In the genomic region with DNA sequence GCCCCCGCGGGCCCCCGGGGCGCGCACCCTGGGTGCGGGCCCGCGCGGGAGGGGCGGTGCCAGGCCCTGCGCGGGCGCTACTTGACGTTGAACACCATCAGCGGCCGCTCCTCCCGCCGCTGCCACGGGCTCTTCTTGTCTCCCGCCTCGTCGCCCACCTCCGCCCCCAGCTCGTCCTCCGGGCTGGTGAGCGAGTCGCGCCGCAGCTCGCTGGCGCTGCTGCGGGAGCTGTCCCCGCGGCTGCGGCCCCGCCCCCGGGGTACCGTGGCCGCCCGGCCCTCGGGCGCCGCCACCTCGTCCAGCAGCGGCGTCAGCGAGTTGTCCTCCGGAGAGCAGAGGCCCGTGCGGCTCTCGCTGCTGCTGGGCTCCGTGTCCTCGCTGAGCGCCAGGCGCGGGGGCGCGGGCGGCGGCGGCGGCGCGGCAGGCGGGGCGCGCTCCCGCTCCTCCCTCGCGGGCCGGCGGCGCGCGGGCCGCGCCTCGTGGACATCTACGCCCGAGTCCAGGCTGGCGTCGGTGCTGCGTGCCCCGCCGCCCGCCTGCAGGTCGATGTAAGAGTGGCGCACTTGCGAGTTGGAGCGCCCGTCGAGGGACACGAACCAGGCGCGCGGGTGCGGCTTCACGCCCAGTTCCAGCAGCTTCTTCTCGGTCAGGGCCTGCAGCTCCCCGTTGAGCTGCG, we compare ENCODE assay signal across 8 cellular contexts. TPM values are rescaled to one million over a fixed set of nuclear protein-coding genes. Genes with fewer than 3 reads are reported as not detected.
DNase-seq lines count a peak whose midpoint lies in the region; ATAC-seq, FAIRE-seq and TF ChIP-seq lines count a peak whose summit lies in the region.

No MANE protein-coding gene starts in this region.

- 94% methylated on average over 31 of the region's 101 CpGs for WGBS in K562 (ENCODE audit: insufficient coverage, low coverage, missing lambda C conversion rate)
- 17% methylated on average over 79 of the region's 101 CpGs for WGBS in mesenchymal stem cell

- no peak for FAIRE-seq in K562 (lab: Jason Lieb, UNC)

- no peaks in the 10 kb centered on the region for H3K9me1 ChIP-seq in K562 (ENCODE audit: control insufficient read depth, insufficient read depth, low read length)

- TF ChIP-seq CTCF in AG10803 (conservative IDR thresholded peaks at IDR 0.05; ENCODE audit: low read length) (no peak), K562 (IDR thresholded peaks at IDR 0.05 in 2 of 3, conservative IDR thresholded peaks at IDR 0.05 in 1 of 3; ENCODE audit: insufficient read depth in 2 of 3, low read depth in 1 of 3, low read length in 3 of 3) (no peak)

- TF ChIP-seq EP300 in K562 (IDR thresholded peaks at IDR 0.05; ENCODE audit: low read length), result no peak

- H3K4me1 ChIP-seq in K562 (replicated peaks in 1 of 2; ENCODE audit: control insufficient read depth in 2 of 2, insufficient read depth in 2 of 2, low read length in 2 of 2) (peaks cover 0 to 43% of the 10 kb centered on the region in 2 experiments; a peak in 2 of 5 replicates), mesenchymal stem cell (ENCODE audit: control insufficient read depth, insufficient read depth, low read depth, low read length) (peaks cover 6% of the 10 kb centered on the region)

- no peak overlapping the region for H3K4ac ChIP-seq in mesenchymal stem cell (ENCODE audit: low read depth in 1 of 2, low read length in 2 of 2)

- CTCF ChIA-PET in K562 (lab: Yijun Ruan, JAX; ENCODE audit: low intra/inter-chr PET ratio), result no interaction called here

- H2BK120ac ChIP-seq in mesenchymal stem cell (ENCODE audit: low read depth, low read length), result no peak overlapping the region

- H2BK12ac ChIP-seq in mesenchymal stem cell (ENCODE audit: low read length in 2 of 2), result no peak overlapping the region

- H3K9me3 ChIP-seq in K562 (replicated peaks; ENCODE audit: control insufficient read depth, insufficient read depth, low read depth, low read length) (no peaks in the 10 kb centered on the region), mesenchymal stem cell (ENCODE audit: control insufficient read depth, low read length) (no peaks in the 10 kb centered on the region)

- peaks cover 17% of the 10 kb centered on the region for H3K79me1 ChIP-seq in mesenchymal stem cell (replicated peaks; ENCODE audit: low read length, poor library complexity, severe bottlenecking)

- no peak overlapping the region for H2BK15ac ChIP-seq in mesenchymal stem cell (ENCODE audit: low read depth, poor library complexity, severe bottlenecking)

- in situ Hi-C loops in K562 (cut with MboI), result no loop called here

- H3K36me3 ChIP-seq in K562 (ENCODE audit: control insufficient read depth, insufficient read depth, low read length) (peaks cover 5% of the 10 kb centered on the region; the same call in 1 of the 3 replicates), mesenchymal stem cell (ENCODE audit: control insufficient read depth in 1 of 2, insufficient read depth in 2 of 2, low read depth in 1 of 2, low read length in 2 of 2) (peaks cover 40 to 79% of the 10 kb centered on the region in 2 experiments)

- H3K23ac ChIP-seq in mesenchymal stem cell (ENCODE audit: low read length in 2 of 2), result no peak overlapping the region

- POLR2A ChIA-PET in K562 (lab: Yijun Ruan, JAX), result no interaction called here

- no peak for TF ChIP-seq POLR2A in K562 (conservative IDR thresholded peaks at IDR 0.05)

- no peak overlapping the region for H2BK5ac ChIP-seq in mesenchymal stem cell (ENCODE audit: low read depth, low read length, poor library complexity, severe bottlenecking)

- H3K27me3 ChIP-seq in K562 (ENCODE audit: control insufficient read depth in 2 of 2, insufficient read depth in 2 of 2, low read length in 2 of 2) (no peaks in the 10 kb centered on the region), mesenchymal stem cell (ENCODE audit: control insufficient read depth in 1 of 2, insufficient read depth in 1 of 2, low read length in 2 of 2) (peaks cover 0 to 3% of the 10 kb centered on the region in 2 experiments)

- ATAC-seq in K562 (no peak), HG03342 (IDR thresholded peaks at IDR 0.05; ENCODE audit: unreplicated experiment) (no peak)

- TF ChIP-seq RAD21 in K562 (CRISPR knock-in tag; conservative IDR thresholded peaks at IDR 0.05 in 1 of 2, IDR thresholded peaks at IDR 0.05 in 1 of 2), result no peak

- intact Hi-C loops in K562 (cut with micrococcal nuclease), result no loop called here

- H3K4me3 ChIP-seq in AG10803 (ENCODE audit: low read length), result peak overlapping the region; percentile 15; the same call in 1 of the 2 replicates
- H3K4me3 ChIP-seq in K562, result no peak overlapping the region
- H3K4me3 ChIP-seq in mesenchymal stem cell (ENCODE audit: insufficient read depth in 1 of 2, low read depth in 1 of 2, low read length in 2 of 2), result peak overlapping the region in 1 of 2 experiments; percentile 51

- H3K14ac ChIP-seq in mesenchymal stem cell (ENCODE audit: low read length in 2 of 2), result no peak overlapping the region

- no peaks in the 10 kb centered on the region for H3K79me2 ChIP-seq in K562 (ENCODE audit: control insufficient read depth, insufficient read depth, low read length)

- no peak overlapping the region for H4K91ac ChIP-seq in mesenchymal stem cell (ENCODE audit: low read length)

- H4K8ac ChIP-seq in mesenchymal stem cell (ENCODE audit: low read length), result no peak overlapping the region

- DNase-seq in AG10803 (ENCODE audit: low read depth) (no peak), HT-29 (ENCODE audit: low spot score) (peak; percentile 15), K562 (ENCODE audit: extremely low read depth in 1 of 4, low spot score in 3 of 4) (peak in 2 of 4 experiments; percentile 13 to 16), mesenchymal stem cell (peak; percentile 28), NCI-H146 treated with DMSO at 0.1 percent for 48 hours (lab: John Stamatoyannopoulos, UW; ENCODE audit: unreplicated experiment) (no peak), SKM-1 treated with dmso at 0.1 percent for 144 hours (lab: John Stamatoyannopoulos, UW; ENCODE audit: unreplicated experiment) (no peak), GF-D8 (lab: John Stamatoyannopoulos, UW) (no peak)

- H3K27ac ChIP-seq in K562 (ENCODE audit: extremely low read depth, low read depth, low read length) (no peak overlapping the region), mesenchymal stem cell (ENCODE audit: low read length, poor library complexity, severe bottlenecking) (no peak overlapping the region)

- H2AK5ac ChIP-seq in mesenchymal stem cell (ENCODE audit: low read length, severe bottlenecking), result no peak overlapping the region

- H2AFZ ChIP-seq in K562 (ENCODE audit: low read depth, low read length), result no peak overlapping the region
- no peak overlapping the region for H2AFZ ChIP-seq in mesenchymal stem cell (ENCODE audit: low read depth, low read length)

- no peaks in the 10 kb centered on the region; the same call in 1 of the 2 replicates for H4K20me1 ChIP-seq in K562 (replicated peaks; ENCODE audit: control insufficient read depth, insufficient read depth, low read length)

- no peak overlapping the region for H3K4me2 ChIP-seq in K562 (ENCODE audit: insufficient read depth, low read length)
- no peak overlapping the region for H3K4me2 ChIP-seq in mesenchymal stem cell (ENCODE audit: low read length, poor library complexity, severe bottlenecking)

- H3K9ac ChIP-seq in K562 (ENCODE audit: insufficient read depth in 1 of 2, low read depth in 2 of 2, low read length in 2 of 2), result no peak overlapping the region
- H3K9ac ChIP-seq in mesenchymal stem cell (ENCODE audit: low read length), result no peak overlapping the region

- H3K18ac ChIP-seq in mesenchymal stem cell (ENCODE audit: low read depth in 1 of 2, low read length in 2 of 2), result no peak overlapping the region

- BruUV-seq in K562 (replicated peaks; lab: Mats Ljungman, UMichigan), result no TSS peak

RNA-seq across cellular contexts. Expression of a gene that starts 8.7 kb away (rescaled TPM):
- total RNA-seq in HT-29 (2014; rRNA removed; shearing (Covaris generic)), result 637 and 715 TPM in 2 replicates
- 22.1 and 107 TPM in 2 replicates for total RNA-seq in K562 (2011; cell fraction: chromatin; rRNA removed; ENCODE audit: low replicate concordance)
- total RNA-seq in K562 (2011; cell fraction: nucleolus; rRNA removed), result 206 and 251 TPM in 2 replicates
- 71.4 and 95.0 TPM in 2 replicates for total RNA-seq in K562 (2011; cell fraction: nucleoplasm; rRNA removed)
- total RNA-seq in K562 (2014; rRNA removed), result 51.0 and 69.9 TPM in 2 replicates
- 9.6 and 15.6 TPM in 2 replicates for total RNA-seq in K562 (2014; rRNA removed; fragmentation: Illumina TruSeq; extraction: Trizol)
- total RNA-seq in K562 (2015; rRNA removed; fragmentation: Illumina TruSeq; extraction: Trizol), result 20.7 and 21.4 TPM in 2 replicates
- 69.9 and 75.3 TPM in 2 replicates for total RNA-seq in K562 (2021)
- 11.5 and 62.4 TPM in 2 replicates for polyA plus RNA-seq in K562 (2011; rRNA removed)
- 34.3 and 53.6 TPM in 2 replicates for polyA plus RNA-seq in K562 (2011; cell fraction: cytosol; rRNA removed)
- 101 and 122 TPM in 2 replicates for polyA plus RNA-seq in K562 (2011; cell fraction: nucleus; rRNA removed)
- polyA plus RNA-seq in K562 (2012), result 77.5 and 193 TPM in 2 replicates
- 35.2 and 63.4 TPM in 2 replicates for polyA plus RNA-seq in K562 (2014; fragmentation: Illumina TruSeq; extraction: Trizol)
- 1 to 10 TPM; 5.4 to 5.9 TPM for polyA plus RNA-seq in K562 (2014; fragmentation: Nextera tagmentation; extraction: Ambion mirVana)
- 36.4 and 36.6 TPM in 2 replicates for polyA plus RNA-seq in K562 (2014; rRNA removed)
- polyA minus RNA-seq in K562 (2011; rRNA and poly(A)+ RNA removed), result 6.6 and 12.3 TPM in 2 replicates
- 47.6 and 80.7 TPM in 2 replicates for polyA minus RNA-seq in K562 (2011; cell fraction: cytosol; rRNA and poly(A)+ RNA removed)
- polyA minus RNA-seq in K562 (2011; cell fraction: nucleus; rRNA and poly(A)+ RNA removed), result 31.0 and 38.4 TPM in 2 replicates
- polyA plus RNA-seq in mesenchymal stem cell (2013, experiment 1 of 2), result 475 TPM
- 458 TPM for polyA plus RNA-seq in mesenchymal stem cell (2013, experiment 2 of 2)

RNA-seq across cellular contexts. Expression of a gene that starts 9.9 kb away (rescaled TPM):
- total RNA-seq in HT-29 (2014; rRNA removed; shearing (Covaris generic)), result 2.1 and 3.0 TPM in 2 replicates
- 2.2 and 9.3 TPM in 2 replicates for total RNA-seq in K562 (2011; cell fraction: chromatin; rRNA removed; ENCODE audit: low replicate concordance)
- 10.4 and 11.3 TPM in 2 replicates for total RNA-seq in K562 (2011; cell fraction: nucleolus; rRNA removed)
- total RNA-seq in K562 (2011; cell fraction: nucleoplasm; rRNA removed), result 6.5 and 7.2 TPM in 2 replicates
- total RNA-seq in K562 (2014; rRNA removed) (7.3 and 10.2 TPM in 2 replicates), K562 (2014; rRNA removed; fragmentation: Illumina TruSeq; extraction: Trizol) (0.44 and 0.54 TPM in 2 replicates), K562 (2015; rRNA removed; fragmentation: Illumina TruSeq; extraction: Trizol) (1.2 and 1.4 TPM in 2 replicates), K562 (2021) (7.0 and 8.6 TPM in 2 replicates)
- polyA plus RNA-seq in K562 (2011; rRNA removed) (2.5 and 5.2 TPM in 2 replicates), K562 (2014; fragmentation: Illumina TruSeq; extraction: Trizol) (1.2 and 2.4 TPM in 2 replicates), K562 (2014; fragmentation: Nextera tagmentation; extraction: Ambion mirVana) (under 1 TPM in 1 of 2 experiments, not detected in 1; 0.10 TPM), K562 (2014; rRNA removed) (4.5 and 5.7 TPM in 2 replicates)
- 5.0 and 11.3 TPM in 2 replicates for polyA plus RNA-seq in K562 (2011; cell fraction: cytosol; rRNA removed)
- 7.6 and 9.3 TPM in 2 replicates for polyA plus RNA-seq in K562 (2011; cell fraction: nucleus; rRNA removed)
- 3.1 and 8.9 TPM in 2 replicates for polyA plus RNA-seq in K562 (2012)
- polyA minus RNA-seq in K562 (2011; rRNA and poly(A)+ RNA removed), result 1.6 and 2.1 TPM in 2 replicates
- polyA minus RNA-seq in K562 (2011; cell fraction: cytosol; rRNA and poly(A)+ RNA removed), result 2.9 and 4.5 TPM in 2 replicates
- polyA minus RNA-seq in K562 (2011; cell fraction: nucleus; rRNA and poly(A)+ RNA removed), result 1.6 and 3.9 TPM in 2 replicates
- polyA plus RNA-seq in mesenchymal stem cell (2013, experiment 1 of 2), result 5.8 TPM
- polyA plus RNA-seq in mesenchymal stem cell (2013, experiment 2 of 2), result 5.3 TPM

RNA-seq across cellular contexts. Expression of a gene that starts 29.2 kb away (rescaled TPM):
- total RNA-seq in HT-29 (2014; rRNA removed; shearing (Covaris generic)), result 387 and 399 TPM in 2 replicates
- total RNA-seq in K562 (2011; cell fraction: chromatin; rRNA removed; ENCODE audit: low replicate concordance), result 112 and 348 TPM in 2 replicates
- 328 and 401 TPM in 2 replicates for total RNA-seq in K562 (2011; cell fraction: nucleolus; rRNA removed)
- total RNA-seq in K562 (2011; cell fraction: nucleoplasm; rRNA removed), result 185 and 188 TPM in 2 replicates
- 228 and 316 TPM in 2 replicates for total RNA-seq in K562 (2014; rRNA removed)
- 47.0 and 72.5 TPM in 2 replicates for total RNA-seq in K562 (2014; rRNA removed; fragmentation: Illumina TruSeq; extraction: Trizol)
- total RNA-seq in K562 (2015; rRNA removed; fragmentation: Illumina TruSeq; extraction: Trizol), result 139 and 140 TPM in 2 replicates
- total RNA-seq in K562 (2021), result 266 and 268 TPM in 2 replicates
- 121 and 188 TPM in 2 replicates for polyA plus RNA-seq in K562 (2011; rRNA removed)
- polyA plus RNA-seq in K562 (2011; cell fraction: cytosol; rRNA removed), result 232 and 388 TPM in 2 replicates
- polyA plus RNA-seq in K562 (2011; cell fraction: nucleus; rRNA removed), result 426 and 555 TPM in 2 replicates
- polyA plus RNA-seq in K562 (2012), result 210 and 229 TPM in 2 replicates
- polyA plus RNA-seq in K562 (2014; fragmentation: Illumina TruSeq; extraction: Trizol), result 238 and 276 TPM in 2 replicates
- 1 to 10 TPM; 4.8 to 6.3 TPM for polyA plus RNA-seq in K562 (2014; fragmentation: Nextera tagmentation; extraction: Ambion mirVana)
- 267 and 327 TPM in 2 replicates for polyA plus RNA-seq in K562 (2014; rRNA removed)
- 34.0 and 42.0 TPM in 2 replicates for polyA minus RNA-seq in K562 (2011; rRNA and poly(A)+ RNA removed)
- polyA minus RNA-seq in K562 (2011; cell fraction: cytosol; rRNA and poly(A)+ RNA removed), result 75.4 and 108 TPM in 2 replicates
- 85.0 and 95.6 TPM in 2 replicates for polyA minus RNA-seq in K562 (2011; cell fraction: nucleus; rRNA and poly(A)+ RNA removed)
- 67.0 TPM for polyA plus RNA-seq in mesenchymal stem cell (2013, experiment 1 of 2)
- 68.4 TPM for polyA plus RNA-seq in mesenchymal stem cell (2013, experiment 2 of 2)

RNA-seq across cellular contexts. Expression of a gene that starts 35.7 kb away (rescaled TPM):
- 0.05 TPM in 1 of 2 replicates, not detected in the other for total RNA-seq in HT-29 (2014; rRNA removed; shearing (Covaris generic))
- 22.8 and 48.7 TPM in 2 replicates for total RNA-seq in K562 (2011; cell fraction: chromatin; rRNA removed; ENCODE audit: low replicate concordance)
- total RNA-seq in K562 (2011; cell fraction: nucleolus; rRNA removed), result 27.3 and 34.7 TPM in 2 replicates
- total RNA-seq in K562 (2011; cell fraction: nucleoplasm; rRNA removed), result 19.9 and 22.4 TPM in 2 replicates
- total RNA-seq in K562 (2014; rRNA removed) (8.8 and 14.2 TPM in 2 replicates), K562 (2014; rRNA removed; fragmentation: Illumina TruSeq; extraction: Trizol) (3.3 and 5.6 TPM in 2 replicates), K562 (2015; rRNA removed; fragmentation: Illumina TruSeq; extraction: Trizol) (4.8 and 5.2 TPM in 2 replicates), K562 (2021) (25.1 and 26.4 TPM in 2 replicates)
- polyA plus RNA-seq in K562 (2011; rRNA removed) (3.5 and 9.4 TPM in 2 replicates), K562 (2014; fragmentation: Illumina TruSeq; extraction: Trizol) (7.9 and 10.1 TPM in 2 replicates), K562 (2014; fragmentation: Nextera tagmentation; extraction: Ambion mirVana) (1 to 10 TPM; 1.1 to 1.6 TPM), K562 (2014; rRNA removed) (16.9 and 17.0 TPM in 2 replicates)
- 4.3 and 5.3 TPM in 2 replicates for polyA plus RNA-seq in K562 (2011; cell fraction: cytosol; rRNA removed)
- polyA plus RNA-seq in K562 (2011; cell fraction: nucleus; rRNA removed), result 35.4 and 49.7 TPM in 2 replicates
- 16.0 and 29.7 TPM in 2 replicates for polyA plus RNA-seq in K562 (2012)
- 1.8 and 2.6 TPM in 2 replicates for polyA minus RNA-seq in K562 (2011; rRNA and poly(A)+ RNA removed)
- polyA minus RNA-seq in K562 (2011; cell fraction: cytosol; rRNA and poly(A)+ RNA removed), result 5.7 and 7.7 TPM in 2 replicates
- polyA minus RNA-seq in K562 (2011; cell fraction: nucleus; rRNA and poly(A)+ RNA removed), result 10.6 and 13.4 TPM in 2 replicates
- 0.10 TPM for polyA plus RNA-seq in mesenchymal stem cell (2013, experiment 1 of 2)
- polyA plus RNA-seq in mesenchymal stem cell (2013, experiment 2 of 2), result 0.14 TPM

RNA-seq across cellular contexts. Expression of a gene that starts 45.4 kb away (rescaled TPM):
- total RNA-seq in HT-29 (2014; rRNA removed; shearing (Covaris generic)), result 0.16 and 0.36 TPM in 2 replicates
- total RNA-seq in K562 (2011; cell fraction: chromatin; rRNA removed; ENCODE audit: low replicate concordance), result 0.23 TPM in 1 of 2 replicates, not detected in the other
- 0.17 TPM in 1 of 2 replicates, not detected in the other for total RNA-seq in K562 (2011; cell fraction: nucleolus; rRNA removed)
- total RNA-seq in K562 (2011; cell fraction: nucleoplasm; rRNA removed), result not detected in 2 replicates
- not detected in 2 replicates for total RNA-seq in K562 (2014; rRNA removed)
- not detected in 2 replicates for total RNA-seq in K562 (2014; rRNA removed; fragmentation: Illumina TruSeq; extraction: Trizol)
- not detected in 2 replicates for total RNA-seq in K562 (2015; rRNA removed; fragmentation: Illumina TruSeq; extraction: Trizol)
- total RNA-seq in K562 (2021), result not detected in 2 replicates
- polyA plus RNA-seq in K562 (2011; rRNA removed), result 0.05 TPM in 1 of 2 replicates, not detected in the other
- polyA plus RNA-seq in K562 (2011; cell fraction: cytosol; rRNA removed), result 0.07 and 0.49 TPM in 2 replicates
- polyA plus RNA-seq in K562 (2011; cell fraction: nucleus; rRNA removed), result 0.11 and 0.24 TPM in 2 replicates
- polyA plus RNA-seq in K562 (2012), result 0.10 and 0.36 TPM in 2 replicates
- polyA plus RNA-seq in K562 (2014; fragmentation: Illumina TruSeq; extraction: Trizol), result not detected in 2 replicates
- not detected for polyA plus RNA-seq in K562 (2014; fragmentation: Nextera tagmentation; extraction: Ambion mirVana)
- polyA plus RNA-seq in K562 (2014; rRNA removed), result not detected in 2 replicates
- polyA minus RNA-seq in K562 (2011; rRNA and poly(A)+ RNA removed), result 0.32 TPM in 1 of 2 replicates, not detected in the other
- polyA minus RNA-seq in K562 (2011; cell fraction: cytosol; rRNA and poly(A)+ RNA removed), result not detected in 2 replicates
- not detected in 2 replicates for polyA minus RNA-seq in K562 (2011; cell fraction: nucleus; rRNA and poly(A)+ RNA removed)
- polyA plus RNA-seq in mesenchymal stem cell (2013, experiment 1 of 2), result 0.12 TPM
- 0.10 TPM for polyA plus RNA-seq in mesenchymal stem cell (2013, experiment 2 of 2)

Comparison
In these comparisons a context has a peak if more than half of its experiments do, and no peak if none do; other contexts are left out.
1. DNase-seq: peak in HT-29 (single experiment) and mesenchymal stem cell (single experiment); none in AG10803 (single experiment), NCI-H146 treated with DMSO at 0.1 percent for 48 hours (single experiment), SKM-1 treated with dmso at 0.1 percent for 144 hours (single experiment) and GF-D8 (single experiment).